In the genomic region with DNA sequence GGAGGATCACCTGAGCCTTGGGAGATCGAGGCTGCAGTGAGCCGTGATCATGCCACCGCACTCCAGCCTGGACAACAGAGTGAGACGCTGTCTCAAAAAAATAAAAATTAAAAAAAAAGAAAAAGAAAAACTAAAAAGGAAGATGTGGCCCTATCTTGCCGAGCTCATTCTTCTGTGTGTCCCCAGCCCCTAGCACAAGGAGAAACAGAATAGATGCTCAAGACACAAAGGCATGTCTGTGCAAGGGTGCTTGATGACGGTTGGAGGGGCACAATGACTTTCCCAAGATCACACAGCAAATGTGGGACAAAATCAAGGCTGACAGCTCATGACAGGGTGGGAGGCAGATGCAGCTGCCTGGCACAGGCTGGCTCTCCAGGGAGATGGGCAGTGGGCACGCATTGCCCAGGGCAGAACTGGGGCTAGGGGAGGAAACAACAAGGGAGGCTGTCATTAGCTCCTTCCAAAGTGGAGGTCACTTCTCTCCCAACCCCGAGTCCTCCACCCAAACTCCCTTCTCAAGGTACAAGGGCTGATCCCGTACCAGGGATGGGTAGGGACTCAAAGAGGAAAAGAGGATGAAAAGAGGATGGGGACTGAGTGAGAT, we compare ENCODE assay signal across 8 cellular contexts. TPM values are rescaled to one million over a fixed set of nuclear protein-coding genes. Genes with fewer than 3 reads are reported as not detected.
DNase-seq lines count a peak whose midpoint lies in the region; ATAC-seq and TF ChIP-seq lines count a peak whose summit lies in the region.

No MANE protein-coding gene starts in this region.

- no peaks in the 10 kb centered on the region for H3K36me3 Mint-ChIP-seq in natural killer cell treated with Interleukin-12 subunit alpha and Interleukin-12 subunit beta and Interleukin-15 and Interleukin-18, amount 100 ng/mL, for 72 hours

- peaks cover 14 to 20% of the 10 kb centered on the region in 2 donors for H3K4me1 Mint-ChIP-seq in natural killer cell treated with Interleukin-12 subunit alpha and Interleukin-12 subunit beta and Interleukin-15 and Interleukin-18, amount 100 ng/mL, for 72 hours (ENCODE audit: low read depth in 2 of 2)

- H3K27me3 Mint-ChIP-seq in natural killer cell treated with Interleukin-12 subunit alpha and Interleukin-12 subunit beta and Interleukin-15 and Interleukin-18, amount 100 ng/mL, for 72 hours: no peaks in the 10 kb centered on the region

- TF ChIP-seq CTCF in AG10803 (conservative IDR thresholded peaks at IDR 0.05; ENCODE audit: low read length) (no peak), LNCaP clone FGC (IDR thresholded peaks at IDR 0.05; ENCODE audit: control insufficient read depth, extremely low read depth, insufficient read depth) (no peak), coronary artery (IDR thresholded peaks at IDR 0.05) (no peak)

- peak overlapping the region; percentile 67 to 87 for H3K27ac Mint-ChIP-seq in natural killer cell treated with Interleukin-12 subunit alpha and Interleukin-12 subunit beta and Interleukin-15 and Interleukin-18, amount 100 ng/mL, for 72 hours

- H3K4me3 Mint-ChIP-seq in natural killer cell treated with Interleukin-12 subunit alpha and Interleukin-12 subunit beta and Interleukin-15 and Interleukin-18, amount 100 ng/mL, for 72 hours: peak overlapping the region; percentile 82

- H3K4me3 ChIP-seq in AG10803 (ENCODE audit: low read length) (peak overlapping the region; percentile 75), LNCaP clone FGC (ENCODE audit: low read depth, low read length) (peak overlapping the region; percentile 76), coronary artery (peak overlapping the region; percentile 86)

- no peaks in the 10 kb centered on the region for H3K9me3 Mint-ChIP-seq in natural killer cell treated with Interleukin-12 subunit alpha and Interleukin-12 subunit beta and Interleukin-15 and Interleukin-18, amount 100 ng/mL, for 72 hours

- peak overlapping the region; percentile 74 to 96 for H3K27ac ChIP-seq in coronary artery

- DNase-seq in AG10803 (ENCODE audit: low read depth) (no peak), LNCaP clone FGC (ENCODE audit: low read depth) (no peak), coronary artery (ENCODE audit: low spot score) (no peak), NCI-H524 treated with DMSO at 0.1 percent for 48 hours (lab: John Stamatoyannopoulos, UW) (no peak), DMS 273 (lab: John Stamatoyannopoulos, UW; ENCODE audit: unreplicated experiment) (no peak)
- DNase-seq in natural killer cell treated with Interleukin-12 subunit alpha and Interleukin-12 subunit beta and Interleukin-15 and Interleukin-18, amount 100 ng/mL, for 72 hours (ENCODE audit: low spot score): no peak

- no peak for ATAC-seq in natural killer cell treated with Interleukin-12 subunit alpha and Interleukin-12 subunit beta and Interleukin-15 and Interleukin-18, amount 100 ng/mL, for 72 hours
- ATAC-seq in GM19328 (IDR thresholded peaks at IDR 0.05; ENCODE audit: unreplicated experiment): no peak
- no peak for ATAC-seq in GM18502 (IDR thresholded peaks at IDR 0.05; ENCODE audit: poor library complexity, unreplicated experiment)

RNA-seq across cellular contexts. Expression of a gene that starts 0.8 kb away (rescaled TPM):
- 1 to 10 TPM; 3.6 to 5.5 TPM for total RNA-seq in natural killer cell treated with Interleukin-12 subunit alpha and Interleukin-12 subunit beta and Interleukin-15 and Interleukin-18, amount 100 ng/mL, for 72 hours

RNA-seq across cellular contexts. Expression of a gene that starts 20.8 kb away (rescaled TPM):
- 1 to 10 TPM in 1 of 2 donors, under 1 TPM in 1; 0.36 to 1.5 TPM for total RNA-seq in natural killer cell treated with Interleukin-12 subunit alpha and Interleukin-12 subunit beta and Interleukin-15 and Interleukin-18, amount 100 ng/mL, for 72 hours

RNA-seq across cellular contexts. Expression of a gene that starts 34.4 kb away (rescaled TPM):
- 10 to 100 TPM; 18.0 to 21.6 TPM for total RNA-seq in natural killer cell treated with Interleukin-12 subunit alpha and Interleukin-12 subunit beta and Interleukin-15 and Interleukin-18, amount 100 ng/mL, for 72 hours

RNA-seq across cellular contexts. Expression of a gene that starts 48.8 kb away (rescaled TPM):
- 10 to 100 TPM; 18.7 to 20.6 TPM for total RNA-seq in natural killer cell treated with Interleukin-12 subunit alpha and Interleukin-12 subunit beta and Interleukin-15 and Interleukin-18, amount 100 ng/mL, for 72 hours

RNA-seq across cellular contexts. Expression of a gene that starts 55.6 kb away (rescaled TPM):
- total RNA-seq in natural killer cell treated with Interleukin-12 subunit alpha and Interleukin-12 subunit beta and Interleukin-15 and Interleukin-18, amount 100 ng/mL, for 72 hours: 1 to 10 TPM; 2.0 to 6.2 TPM
